In the genomic region with DNA sequence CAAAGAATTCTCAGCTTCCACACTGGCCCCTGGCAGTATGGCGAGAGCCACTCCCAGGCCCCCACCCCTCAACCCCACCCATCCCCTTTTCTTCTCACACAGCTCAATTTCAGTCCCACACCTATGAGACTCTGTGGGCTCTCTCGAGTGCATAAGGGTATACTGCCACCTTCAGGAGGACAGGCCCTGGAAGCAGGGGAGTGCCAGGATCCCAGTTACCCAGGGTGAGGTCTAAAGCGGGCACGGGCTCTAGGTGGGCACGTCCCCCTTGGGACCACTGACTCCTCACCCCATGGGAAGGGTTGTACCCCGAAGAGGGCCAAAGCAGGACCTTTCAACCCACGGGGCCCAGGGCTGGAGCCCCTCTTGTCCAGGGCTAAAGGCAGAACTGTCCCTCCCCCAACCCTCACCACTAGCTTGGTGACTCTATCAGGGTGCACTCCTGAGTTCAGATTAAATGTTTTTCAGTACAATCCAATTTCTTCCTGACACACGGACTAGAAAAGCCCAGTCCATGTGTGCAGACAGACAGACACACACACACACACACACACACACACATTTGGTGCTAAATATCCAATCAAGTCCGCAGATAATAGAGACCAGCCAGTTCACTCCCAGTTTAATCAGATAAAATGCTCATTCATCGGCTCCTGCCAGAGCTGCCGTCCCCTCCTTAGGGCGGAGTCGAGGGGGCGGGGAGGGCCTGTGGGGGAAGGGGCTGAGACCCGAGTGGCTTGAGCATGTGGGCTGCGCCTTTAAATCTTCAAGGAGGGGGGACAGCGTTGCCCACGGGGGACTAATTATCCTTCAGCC, we compare ENCODE assay signal across 1 cellular context.
TF ChIP-seq lines count a peak whose summit lies in the region.

No MANE protein-coding gene starts in this region.

TF ChIP-seq in GM23338, 12 proteins besides CTCF, POLR2A, EP300 and RAD21 (continued from another document):
- TF ChIP-seq, protein P1, sequence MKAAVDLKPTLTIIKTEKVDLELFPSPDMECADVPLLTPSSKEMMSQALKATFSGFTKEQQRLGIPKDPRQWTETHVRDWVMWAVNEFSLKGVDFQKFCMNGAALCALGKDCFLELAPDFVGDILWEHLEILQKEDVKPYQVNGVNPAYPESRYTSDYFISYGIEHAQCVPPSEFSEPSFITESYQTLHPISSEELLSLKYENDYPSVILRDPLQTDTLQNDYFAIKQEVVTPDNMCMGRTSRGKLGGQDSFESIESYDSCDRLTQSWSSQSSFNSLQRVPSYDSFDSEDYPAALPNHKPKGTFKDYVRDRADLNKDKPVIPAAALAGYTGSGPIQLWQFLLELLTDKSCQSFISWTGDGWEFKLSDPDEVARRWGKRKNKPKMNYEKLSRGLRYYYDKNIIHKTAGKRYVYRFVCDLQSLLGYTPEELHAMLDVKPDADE (IDR thresholded peaks at IDR 0.05) = no peak
- no peak for TF ChIP-seq POLR2AphosphoS5 (IDR thresholded peaks at IDR 0.05; ENCODE audit: low read depth)
- TF ChIP-seq NANOG (IDR thresholded peaks at IDR 0.05; ENCODE audit: borderline replicate concordance) = no peak
- TF ChIP-seq, protein P2, sequence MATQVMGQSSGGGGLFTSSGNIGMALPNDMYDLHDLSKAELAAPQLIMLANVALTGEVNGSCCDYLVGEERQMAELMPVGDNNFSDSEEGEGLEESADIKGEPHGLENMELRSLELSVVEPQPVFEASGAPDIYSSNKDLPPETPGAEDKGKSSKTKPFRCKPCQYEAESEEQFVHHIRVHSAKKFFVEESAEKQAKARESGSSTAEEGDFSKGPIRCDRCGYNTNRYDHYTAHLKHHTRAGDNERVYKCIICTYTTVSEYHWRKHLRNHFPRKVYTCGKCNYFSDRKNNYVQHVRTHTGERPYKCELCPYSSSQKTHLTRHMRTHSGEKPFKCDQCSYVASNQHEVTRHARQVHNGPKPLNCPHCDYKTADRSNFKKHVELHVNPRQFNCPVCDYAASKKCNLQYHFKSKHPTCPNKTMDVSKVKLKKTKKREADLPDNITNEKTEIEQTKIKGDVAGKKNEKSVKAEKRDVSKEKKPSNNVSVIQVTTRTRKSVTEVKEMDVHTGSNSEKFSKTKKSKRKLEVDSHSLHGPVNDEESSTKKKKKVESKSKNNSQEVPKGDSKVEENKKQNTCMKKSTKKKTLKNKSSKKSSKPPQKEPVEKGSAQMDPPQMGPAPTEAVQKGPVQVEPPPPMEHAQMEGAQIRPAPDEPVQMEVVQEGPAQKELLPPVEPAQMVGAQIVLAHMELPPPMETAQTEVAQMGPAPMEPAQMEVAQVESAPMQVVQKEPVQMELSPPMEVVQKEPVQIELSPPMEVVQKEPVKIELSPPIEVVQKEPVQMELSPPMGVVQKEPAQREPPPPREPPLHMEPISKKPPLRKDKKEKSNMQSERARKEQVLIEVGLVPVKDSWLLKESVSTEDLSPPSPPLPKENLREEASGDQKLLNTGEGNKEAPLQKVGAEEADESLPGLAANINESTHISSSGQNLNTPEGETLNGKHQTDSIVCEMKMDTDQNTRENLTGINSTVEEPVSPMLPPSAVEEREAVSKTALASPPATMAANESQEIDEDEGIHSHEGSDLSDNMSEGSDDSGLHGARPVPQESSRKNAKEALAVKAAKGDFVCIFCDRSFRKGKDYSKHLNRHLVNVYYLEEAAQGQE (IDR thresholded peaks at IDR 0.05; ENCODE audit: unreplicated experiment) = no peak
- no peak for TF ChIP-seq ZNF114 (CRISPR knock-in tag; IDR thresholded peaks at IDR 0.05)
